Comparison of ENCODE assay signal across 1 cellular context in genomic region chr2:205695460-205695979, GRCh38.
TF ChIP-seq lines count a peak whose summit lies in the region.

No MANE protein-coding gene starts in this region.

TF ChIP-seq in SK-N-SH treated with all-trans-retinoic acid at 6 μM for 48 hours, 23 proteins besides CTCF, POLR2A, EP300 and RAD21 (continued from another document):
- no peak for TF ChIP-seq POU6F1 (CRISPR knock-in tag; IDR thresholded peaks at IDR 0.05; ENCODE audit: borderline replicate concordance, low read depth)
